8 cellular contexts compared by ENCODE assay signal in the genomic region with DNA sequence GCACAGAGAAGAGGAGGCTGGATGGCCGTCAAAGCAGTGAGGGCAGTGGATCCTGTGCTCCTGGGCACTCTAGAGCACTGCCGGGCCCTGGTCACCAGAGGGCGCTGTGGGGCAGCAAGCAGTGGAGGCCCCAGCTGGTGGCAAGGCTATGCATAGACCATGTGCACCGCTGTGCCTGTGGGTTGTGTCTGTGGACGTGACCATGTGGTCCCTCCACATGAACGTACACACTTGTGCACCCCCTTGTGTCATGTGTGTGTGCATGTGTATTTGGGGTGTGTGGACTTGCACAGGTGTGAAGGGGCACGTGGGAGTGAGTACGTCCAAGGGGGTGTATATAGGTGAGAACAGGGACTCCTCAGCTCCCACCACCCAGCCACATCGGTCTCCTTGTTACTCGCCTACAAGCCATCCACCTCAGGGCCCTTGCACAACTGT. TPM values are rescaled to one million over a fixed set of nuclear protein-coding genes. Genes with fewer than 3 reads are reported as not detected.
A peak's percentile ranks its signal among the peaks of the same experiment; 100 is the strongest.
DNase-seq lines count a peak whose midpoint lies in the region; ATAC-seq and TF ChIP-seq lines count a peak whose summit lies in the region.

No MANE protein-coding gene starts in this region.

- H3K27ac ChIP-seq in thyroid gland, result no peak overlapping the region

- H3K27ac Mint-ChIP-seq in activated T-helper 2 cell treated with anti-CD3 and anti-CD28 coated beads, Interferon-gamma antibody, Interleukin-2, Interleukin-4, amounts not matched to agents 10 μg/mL and 5 μg/mL and 100 μg/mL, durations not matched to agents 14 hours and 24 hours and 36 hours, result no peak overlapping the region

- H3K9me3 ChIP-seq in thyroid gland, result no peaks in the 10 kb centered on the region

- no peak for TF ChIP-seq POLR2A in thyroid gland (IDR thresholded peaks at IDR 0.05)

- ATAC-seq in GM21515 (IDR thresholded peaks at IDR 0.05; ENCODE audit: unreplicated experiment) (peak; percentile 26), omental fat pad (ENCODE audit: low FRiP score) (peak; percentile 30)

- H3K9me3 Mint-ChIP-seq in activated T-helper 2 cell treated with anti-CD3 and anti-CD28 coated beads, Interferon-gamma antibody, Interleukin-2, Interleukin-4, amounts not matched to agents 10 μg/mL and 5 μg/mL and 100 μg/mL, durations not matched to agents 14 hours and 24 hours and 36 hours, result no peaks in the 10 kb centered on the region

- no peak overlapping the region for H3K4me3 Mint-ChIP-seq in activated T-helper 2 cell treated with anti-CD3 and anti-CD28 coated beads, Interferon-gamma antibody, Interleukin-2, Interleukin-4, amounts not matched to agents 10 μg/mL and 5 μg/mL and 100 μg/mL, durations not matched to agents 14 hours and 24 hours and 36 hours (ENCODE audit: low read depth)

- peaks cover under 1% of the 10 kb centered on the region for H3K36me3 Mint-ChIP-seq in activated T-helper 2 cell treated with anti-CD3 and anti-CD28 coated beads, Interferon-gamma antibody, Interleukin-2, Interleukin-4, amounts not matched to agents 10 μg/mL and 5 μg/mL and 100 μg/mL, durations not matched to agents 14 hours and 24 hours and 36 hours (ENCODE audit: low read depth)

- no peaks in the 10 kb centered on the region for H3K27me3 Mint-ChIP-seq in activated T-helper 2 cell treated with anti-CD3 and anti-CD28 coated beads, Interferon-gamma antibody, Interleukin-2, Interleukin-4, amounts not matched to agents 10 μg/mL and 5 μg/mL and 100 μg/mL, durations not matched to agents 14 hours and 24 hours and 36 hours (ENCODE audit: low read depth)

- peak; percentile 99 for TF ChIP-seq CTCF in LNCAP (IDR thresholded peaks at IDR 0.05)
- peak; percentile 99 for TF ChIP-seq CTCF in fibroblast of villous mesenchyme (IDR thresholded peaks at IDR 0.05; ENCODE audit: insufficient read depth, low read depth, low read length)
- TF ChIP-seq CTCF in omental fat pad (IDR thresholded peaks at IDR 0.05), result peak in 2 of 3 donors; percentile 75 to 84
- peak; percentile 79 to 97 (median 93) for TF ChIP-seq CTCF in thyroid gland (IDR thresholded peaks at IDR 0.05)

- no peaks in the 10 kb centered on the region for H3K27me3 ChIP-seq in thyroid gland

- 27% methylated on average over 10 of the region's 10 CpGs for WGBS in thyroid gland, 2 donors

- H3K36me3 ChIP-seq in thyroid gland, result no peaks in the 10 kb centered on the region

- H3K4me1 ChIP-seq in thyroid gland, result peaks cover 24 to 38% of the 10 kb centered on the region in 2 donors

- H3K4me3 ChIP-seq in fibroblast of villous mesenchyme (ENCODE audit: low read depth, low read length) (no peak overlapping the region), thyroid gland (replicated peaks in 1 of 3) (no peak overlapping the region)

- intact Hi-C loops in activated T-helper 2 cell treated with anti-CD3 and anti-CD28 coated beads, Interferon-gamma antibody, Interleukin-2, Interleukin-4, amounts not matched to agents 10 μg/mL and 5 μg/mL and 100 μg/mL, durations not matched to agents 14 hours and 24 hours and 36 hours (cut with micrococcal nuclease), result loop anchor here (1.0 to 5.0 kb wide), 2 partner anchors 42 to 233 kb away; no protein-coding TSS in a partner anchor
- intact Hi-C loops in thyroid gland (cut with DNase I), result loop anchor here (5.0 to 10.0 kb wide), 4 partner anchors 37 to 235 kb away; partner anchors contain the start of genes KCNJ12 and USP22

- H3K4me1 Mint-ChIP-seq in activated T-helper 2 cell treated with anti-CD3 and anti-CD28 coated beads, Interferon-gamma antibody, Interleukin-2, Interleukin-4, amounts not matched to agents 10 μg/mL and 5 μg/mL and 100 μg/mL, durations not matched to agents 14 hours and 24 hours and 36 hours (ENCODE audit: low read depth), result peaks cover 35% of the 10 kb centered on the region

- DNase-seq in COLO668 (lab: John Stamatoyannopoulos, UW; ENCODE audit: unreplicated experiment), result peak; percentile 72
- peak; percentile 90 to 92 for DNase-seq in SHP77 (lab: John Stamatoyannopoulos, UW)
- DNase-seq in activated T-helper 2 cell treated with anti-CD3 and anti-CD28 coated beads, Interferon-gamma antibody, Interleukin-2, Interleukin-4, amounts not matched to agents 10 μg/mL and 5 μg/mL and 100 μg/mL, durations not matched to agents 14 hours and 24 hours and 36 hours (ENCODE audit: low spot score), result peak; percentile 80
- DNase-seq in fibroblast of villous mesenchyme (ENCODE audit: low read depth), result peak; percentile 77
- DNase-seq in omental fat pad (ENCODE audit: low spot score), result peak; percentile 90
- DNase-seq in thyroid gland, result peak; percentile 82 to 88

RNA-seq across cellular contexts. Expression of gene MAP2K3, which starts 4.4 kb away (rescaled TPM):
- total RNA-seq in activated T-helper 2 cell treated with anti-CD3 and anti-CD28 coated beads, Interferon-gamma antibody, Interleukin-2, Interleukin-4, amounts not matched to agents 10 μg/mL and 5 μg/mL and 100 μg/mL, durations not matched to agents 14 hours and 24 hours and 36 hours, result 149 and 157 TPM in 2 replicates
- total RNA-seq in fibroblast of villous mesenchyme, result 19.3 and 30.7 TPM in 2 replicates
- 100 to 1,000 TPM in 1 of 4 donors, 10 to 100 TPM in 3; 36.8 to 170 (median 58.5) TPM for total RNA-seq in omental fat pad
- total RNA-seq in thyroid gland, result 10 to 100 TPM; 15.5 to 23.4 (median 21.3) TPM

RNA-seq across cellular contexts. Expression of gene NATD1, which starts 26.9 kb away (rescaled TPM):
- 1.4 and 1.6 TPM in 2 replicates for total RNA-seq in activated T-helper 2 cell treated with anti-CD3 and anti-CD28 coated beads, Interferon-gamma antibody, Interleukin-2, Interleukin-4, amounts not matched to agents 10 μg/mL and 5 μg/mL and 100 μg/mL, durations not matched to agents 14 hours and 24 hours and 36 hours
- 2.6 and 3.0 TPM in 2 replicates for total RNA-seq in fibroblast of villous mesenchyme
- total RNA-seq in omental fat pad, result 10 to 100 TPM in 2 of 4 donors, 1 to 10 TPM in 2; 7.5 to 19.1 (median 9.6) TPM
- total RNA-seq in thyroid gland, result 10 to 100 TPM; 18.6 to 34.1 (median 21.2) TPM
